In the genomic region with DNA sequence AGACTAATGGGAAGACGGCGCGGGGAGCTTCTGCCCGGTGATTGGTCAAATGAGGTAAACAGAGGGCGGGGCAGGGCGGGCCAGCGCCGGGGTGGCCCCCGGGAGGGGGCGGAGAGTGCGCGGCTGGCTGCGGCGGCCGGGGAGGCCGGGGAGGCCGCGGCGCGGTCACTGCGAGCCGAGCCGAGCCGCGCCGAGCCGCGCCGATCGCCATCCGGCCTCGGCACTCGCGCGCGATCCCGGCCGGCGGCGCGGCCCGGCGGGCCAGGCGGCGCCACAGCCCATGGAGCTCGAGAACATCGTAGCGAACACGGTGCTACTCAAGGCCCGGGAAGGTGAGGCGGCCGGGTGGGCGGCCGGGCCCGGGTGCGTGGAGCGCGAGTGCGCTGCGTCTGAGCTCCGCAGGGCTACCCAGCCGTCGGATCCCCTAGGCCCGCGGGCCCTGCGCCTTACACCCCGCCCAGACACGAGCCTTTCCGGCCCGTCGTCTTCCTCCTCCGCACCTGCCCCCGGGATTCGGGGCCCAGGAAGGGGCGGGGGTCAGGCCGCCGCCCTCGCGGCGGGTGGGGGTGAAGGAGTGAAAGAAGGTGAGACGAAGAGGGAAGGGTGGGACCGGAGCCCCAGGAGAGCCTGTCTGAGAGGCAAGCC, we compare ENCODE assay signal across 1 cellular context.
TF ChIP-seq lines count a peak whose summit lies in the region.

A gene (plus strand): TSS at position 111 of the 645 bp plus-strand sequence. CDS start 170 bp downstream, at position 281.

TF ChIP-seq in K562, 482 proteins besides CTCF, POLR2A, EP300 and RAD21 (continued from another document and continues in another):
- TF ChIP-seq, protein P1, sequence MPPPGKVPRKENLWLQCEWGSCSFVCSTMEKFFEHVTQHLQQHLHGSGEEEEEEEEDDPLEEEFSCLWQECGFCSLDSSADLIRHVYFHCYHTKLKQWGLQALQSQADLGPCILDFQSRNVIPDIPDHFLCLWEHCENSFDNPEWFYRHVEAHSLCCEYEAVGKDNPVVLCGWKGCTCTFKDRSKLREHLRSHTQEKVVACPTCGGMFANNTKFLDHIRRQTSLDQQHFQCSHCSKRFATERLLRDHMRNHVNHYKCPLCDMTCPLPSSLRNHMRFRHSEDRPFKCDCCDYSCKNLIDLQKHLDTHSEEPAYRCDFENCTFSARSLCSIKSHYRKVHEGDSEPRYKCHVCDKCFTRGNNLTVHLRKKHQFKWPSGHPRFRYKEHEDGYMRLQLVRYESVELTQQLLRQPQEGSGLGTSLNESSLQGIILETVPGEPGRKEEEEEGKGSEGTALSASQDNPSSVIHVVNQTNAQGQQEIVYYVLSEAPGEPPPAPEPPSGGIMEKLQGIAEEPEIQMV (tag; conservative IDR thresholded peaks at IDR 0.05; ENCODE audit: low read depth), result no peak
- TF ChIP-seq ZZZ3 (IDR thresholded peaks at IDR 0.05) (no peak), HOXB6 (CRISPR knock-in tag; IDR thresholded peaks at IDR 0.05; ENCODE audit: borderline replicate concordance) (no peak), RCOR1 (IDR thresholded peaks at IDR 0.05; ENCODE audit: borderline replicate concordance in 1 of 2, low read depth in 2 of 2, low read length in 2 of 2) (no peak), YY1 (IDR thresholded peaks at IDR 0.05; ENCODE audit: borderline replicate concordance in 1 of 3, control insufficient read depth in 1 of 3, extremely low read depth in 1 of 3, insufficient read depth in 3 of 3, insufficient read length in 1 of 3, insufficient replicate concordance in 2 of 3, low read depth in 1 of 3, low read length in 2 of 3) (no peak), ARID2 (IDR thresholded peaks at IDR 0.05) (no peak), SIN3B (IDR thresholded peaks at IDR 0.05; ENCODE audit: low read depth) (peak; percentile 60), HIVEP1 (CRISPR knock-in tag; IDR thresholded peaks at IDR 0.05) (no peak), ZNF717 (CRISPR knock-in tag; IDR thresholded peaks at IDR 0.05) (no peak), FOXK2 (conservative IDR thresholded peaks at IDR 0.05 in 1 of 2, IDR thresholded peaks at IDR 0.05 in 1 of 2; ENCODE audit: low read depth in 2 of 2) (peak; percentile 44 to 56; a peak in 2 of 4 replicates), ZNF79 (CRISPR knock-in tag; IDR thresholded peaks at IDR 0.05; ENCODE audit: low read depth) (no peak), CCNT2 (IDR thresholded peaks at IDR 0.05; ENCODE audit: borderline replicate concordance, extremely low read depth, insufficient read length, low read depth, low read length) (peak; percentile 86), ELF2 (CRISPR knock-in tag; IDR thresholded peaks at IDR 0.05) (no peak), ZNF23 (CRISPR knock-in tag; IDR thresholded peaks at IDR 0.05) (no peak), ZNF75A (CRISPR knock-in tag; IDR thresholded peaks at IDR 0.05) (no peak), KDM1A (IDR thresholded peaks at IDR 0.05) (no peak), ZNF253 (CRISPR knock-in tag; conservative IDR thresholded peaks at IDR 0.05) (no peak), MBD2 (IDR thresholded peaks at IDR 0.05; ENCODE audit: borderline replicate concordance, low read depth) (0 out of 2 replicates have a peak, but pooled peaks have one; percentile 55), POLR2AphosphoS5 (IDR thresholded peaks at IDR 0.05; ENCODE audit: control insufficient read depth, insufficient read depth, low read depth, low read length) (no peak), CHD2 (IDR thresholded peaks at IDR 0.05; ENCODE audit: low read depth, low read length) (no peak), KDM5B (IDR thresholded peaks at IDR 0.05; ENCODE audit: insufficient replicate concordance, low read depth, low read length) (peak; percentile 20), BCL6 (CRISPR knock-in tag; IDR thresholded peaks at IDR 0.05) (no peak), MTA2 (IDR thresholded peaks at IDR 0.05; ENCODE audit: low read depth) (no peak), ZNF830 (CRISPR knock-in tag; IDR thresholded peaks at IDR 0.05) (peak; percentile 33; the same call in 1 of the 2 replicates), ZC3H8 (IDR thresholded peaks at IDR 0.05) (no peak), TOE1 (IDR thresholded peaks at IDR 0.05; ENCODE audit: borderline replicate concordance) (no peak), TOE1 (CRISPR knock-in tag; IDR thresholded peaks at IDR 0.05; ENCODE audit: borderline replicate concordance, low read depth) (no peak), SAP30 (IDR thresholded peaks at IDR 0.05; ENCODE audit: borderline replicate concordance, insufficient read depth, low read depth, low read length, poor library complexity, severe bottlenecking) (peak; percentile 38), MED1 (CRISPR knock-in tag; IDR thresholded peaks at IDR 0.05; ENCODE audit: borderline replicate concordance) (no peak), ZNF232 (CRISPR knock-in tag; IDR thresholded peaks at IDR 0.05) (peak; percentile 33; the same call in 1 of the 2 replicates), FOXJ3 (CRISPR knock-in tag; IDR thresholded peaks at IDR 0.05) (no peak), PRMT5 (CRISPR knock-in tag; IDR thresholded peaks at IDR 0.05) (no peak), PCBP2 (IDR thresholded peaks at IDR 0.05; ENCODE audit: low read depth, low read length, poor library complexity, severe bottlenecking) (no peak), ARNT (IDR thresholded peaks at IDR 0.05) (no peak)
- TF ChIP-seq, protein P2, sequence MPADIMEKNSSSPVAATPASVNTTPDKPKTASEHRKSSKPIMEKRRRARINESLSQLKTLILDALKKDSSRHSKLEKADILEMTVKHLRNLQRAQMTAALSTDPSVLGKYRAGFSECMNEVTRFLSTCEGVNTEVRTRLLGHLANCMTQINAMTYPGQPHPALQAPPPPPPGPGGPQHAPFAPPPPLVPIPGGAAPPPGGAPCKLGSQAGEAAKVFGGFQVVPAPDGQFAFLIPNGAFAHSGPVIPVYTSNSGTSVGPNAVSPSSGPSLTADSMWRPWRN (IDR thresholded peaks at IDR 0.05; ENCODE audit: low read depth), result no peak
- TF ChIP-seq, protein P3, sequence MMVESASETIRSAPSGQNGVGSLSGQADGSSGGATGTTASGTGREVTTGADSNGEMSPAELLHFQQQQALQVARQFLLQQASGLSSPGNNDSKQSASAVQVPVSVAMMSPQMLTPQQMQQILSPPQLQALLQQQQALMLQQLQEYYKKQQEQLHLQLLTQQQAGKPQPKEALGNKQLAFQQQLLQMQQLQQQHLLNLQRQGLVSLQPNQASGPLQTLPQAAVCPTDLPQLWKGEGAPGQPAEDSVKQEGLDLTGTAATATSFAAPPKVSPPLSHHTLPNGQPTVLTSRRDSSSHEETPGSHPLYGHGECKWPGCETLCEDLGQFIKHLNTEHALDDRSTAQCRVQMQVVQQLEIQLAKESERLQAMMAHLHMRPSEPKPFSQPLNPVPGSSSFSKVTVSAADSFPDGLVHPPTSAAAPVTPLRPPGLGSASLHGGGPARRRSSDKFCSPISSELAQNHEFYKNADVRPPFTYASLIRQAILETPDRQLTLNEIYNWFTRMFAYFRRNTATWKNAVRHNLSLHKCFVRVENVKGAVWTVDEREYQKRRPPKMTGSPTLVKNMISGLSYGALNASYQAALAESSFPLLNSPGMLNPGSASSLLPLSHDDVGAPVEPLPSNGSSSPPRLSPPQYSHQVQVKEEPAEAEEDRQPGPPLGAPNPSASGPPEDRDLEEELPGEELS (CRISPR knock-in tag; IDR thresholded peaks at IDR 0.05; ENCODE audit: borderline replicate concordance), result no peak; the same call in 1 of the 2 replicates
- TF ChIP-seq, protein P4, sequence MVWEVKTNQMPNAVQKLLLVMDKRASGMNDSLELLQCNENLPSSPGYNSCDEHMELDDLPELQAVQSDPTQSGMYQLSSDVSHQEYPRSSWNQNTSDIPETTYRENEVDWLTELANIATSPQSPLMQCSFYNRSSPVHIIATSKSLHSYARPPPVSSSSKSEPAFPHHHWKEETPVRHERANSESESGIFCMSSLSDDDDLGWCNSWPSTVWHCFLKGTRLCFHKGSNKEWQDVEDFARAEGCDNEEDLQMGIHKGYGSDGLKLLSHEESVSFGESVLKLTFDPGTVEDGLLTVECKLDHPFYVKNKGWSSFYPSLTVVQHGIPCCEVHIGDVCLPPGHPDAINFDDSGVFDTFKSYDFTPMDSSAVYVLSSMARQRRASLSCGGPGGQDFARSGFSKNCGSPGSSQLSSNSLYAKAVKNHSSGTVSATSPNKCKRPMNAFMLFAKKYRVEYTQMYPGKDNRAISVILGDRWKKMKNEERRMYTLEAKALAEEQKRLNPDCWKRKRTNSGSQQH (CRISPR knock-in tag; IDR thresholded peaks at IDR 0.05), result no peak
- TF ChIP-seq, protein P5, sequence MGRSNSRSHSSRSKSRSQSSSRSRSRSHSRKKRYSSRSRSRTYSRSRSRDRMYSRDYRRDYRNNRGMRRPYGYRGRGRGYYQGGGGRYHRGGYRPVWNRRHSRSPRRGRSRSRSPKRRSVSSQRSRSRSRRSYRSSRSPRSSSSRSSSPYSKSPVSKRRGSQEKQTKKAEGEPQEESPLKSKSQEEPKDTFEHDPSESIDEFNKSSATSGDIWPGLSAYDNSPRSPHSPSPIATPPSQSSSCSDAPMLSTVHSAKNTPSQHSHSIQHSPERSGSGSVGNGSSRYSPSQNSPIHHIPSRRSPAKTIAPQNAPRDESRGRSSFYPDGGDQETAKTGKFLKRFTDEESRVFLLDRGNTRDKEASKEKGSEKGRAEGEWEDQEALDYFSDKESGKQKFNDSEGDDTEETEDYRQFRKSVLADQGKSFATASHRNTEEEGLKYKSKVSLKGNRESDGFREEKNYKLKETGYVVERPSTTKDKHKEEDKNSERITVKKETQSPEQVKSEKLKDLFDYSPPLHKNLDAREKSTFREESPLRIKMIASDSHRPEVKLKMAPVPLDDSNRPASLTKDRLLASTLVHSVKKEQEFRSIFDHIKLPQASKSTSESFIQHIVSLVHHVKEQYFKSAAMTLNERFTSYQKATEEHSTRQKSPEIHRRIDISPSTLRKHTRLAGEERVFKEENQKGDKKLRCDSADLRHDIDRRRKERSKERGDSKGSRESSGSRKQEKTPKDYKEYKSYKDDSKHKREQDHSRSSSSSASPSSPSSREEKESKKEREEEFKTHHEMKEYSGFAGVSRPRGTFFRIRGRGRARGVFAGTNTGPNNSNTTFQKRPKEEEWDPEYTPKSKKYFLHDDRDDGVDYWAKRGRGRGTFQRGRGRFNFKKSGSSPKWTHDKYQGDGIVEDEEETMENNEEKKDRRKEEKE (IDR thresholded peaks at IDR 0.05; ENCODE audit: borderline replicate concordance in 1 of 2, control insufficient read depth in 1 of 2, low read depth in 2 of 2, low read length in 1 of 2), result no peak
- TF ChIP-seq, protein P6, sequence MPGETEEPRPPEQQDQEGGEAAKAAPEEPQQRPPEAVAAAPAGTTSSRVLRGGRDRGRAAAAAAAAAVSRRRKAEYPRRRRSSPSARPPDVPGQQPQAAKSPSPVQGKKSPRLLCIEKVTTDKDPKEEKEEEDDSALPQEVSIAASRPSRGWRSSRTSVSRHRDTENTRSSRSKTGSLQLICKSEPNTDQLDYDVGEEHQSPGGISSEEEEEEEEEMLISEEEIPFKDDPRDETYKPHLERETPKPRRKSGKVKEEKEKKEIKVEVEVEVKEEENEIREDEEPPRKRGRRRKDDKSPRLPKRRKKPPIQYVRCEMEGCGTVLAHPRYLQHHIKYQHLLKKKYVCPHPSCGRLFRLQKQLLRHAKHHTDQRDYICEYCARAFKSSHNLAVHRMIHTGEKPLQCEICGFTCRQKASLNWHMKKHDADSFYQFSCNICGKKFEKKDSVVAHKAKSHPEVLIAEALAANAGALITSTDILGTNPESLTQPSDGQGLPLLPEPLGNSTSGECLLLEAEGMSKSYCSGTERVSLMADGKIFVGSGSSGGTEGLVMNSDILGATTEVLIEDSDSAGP (CRISPR knock-in tag; IDR thresholded peaks at IDR 0.05), result no peak
- TF ChIP-seq, protein P7, sequence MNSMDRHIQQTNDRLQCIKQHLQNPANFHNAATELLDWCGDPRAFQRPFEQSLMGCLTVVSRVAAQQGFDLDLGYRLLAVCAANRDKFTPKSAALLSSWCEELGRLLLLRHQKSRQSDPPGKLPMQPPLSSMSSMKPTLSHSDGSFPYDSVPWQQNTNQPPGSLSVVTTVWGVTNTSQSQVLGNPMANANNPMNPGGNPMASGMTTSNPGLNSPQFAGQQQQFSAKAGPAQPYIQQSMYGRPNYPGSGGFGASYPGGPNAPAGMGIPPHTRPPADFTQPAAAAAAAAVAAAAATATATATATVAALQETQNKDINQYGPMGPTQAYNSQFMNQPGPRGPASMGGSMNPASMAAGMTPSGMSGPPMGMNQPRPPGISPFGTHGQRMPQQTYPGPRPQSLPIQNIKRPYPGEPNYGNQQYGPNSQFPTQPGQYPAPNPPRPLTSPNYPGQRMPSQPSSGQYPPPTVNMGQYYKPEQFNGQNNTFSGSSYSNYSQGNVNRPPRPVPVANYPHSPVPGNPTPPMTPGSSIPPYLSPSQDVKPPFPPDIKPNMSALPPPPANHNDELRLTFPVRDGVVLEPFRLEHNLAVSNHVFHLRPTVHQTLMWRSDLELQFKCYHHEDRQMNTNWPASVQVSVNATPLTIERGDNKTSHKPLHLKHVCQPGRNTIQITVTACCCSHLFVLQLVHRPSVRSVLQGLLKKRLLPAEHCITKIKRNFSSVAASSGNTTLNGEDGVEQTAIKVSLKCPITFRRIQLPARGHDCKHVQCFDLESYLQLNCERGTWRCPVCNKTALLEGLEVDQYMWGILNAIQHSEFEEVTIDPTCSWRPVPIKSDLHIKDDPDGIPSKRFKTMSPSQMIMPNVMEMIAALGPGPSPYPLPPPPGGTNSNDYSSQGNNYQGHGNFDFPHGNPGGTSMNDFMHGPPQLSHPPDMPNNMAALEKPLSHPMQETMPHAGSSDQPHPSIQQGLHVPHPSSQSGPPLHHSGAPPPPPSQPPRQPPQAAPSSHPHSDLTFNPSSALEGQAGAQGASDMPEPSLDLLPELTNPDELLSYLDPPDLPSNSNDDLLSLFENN (IDR thresholded peaks at IDR 0.05; ENCODE audit: low read depth in 2 of 2, low read length in 2 of 2), result no peak
